8 cellular contexts compared by ENCODE assay signal in the genomic region with DNA sequence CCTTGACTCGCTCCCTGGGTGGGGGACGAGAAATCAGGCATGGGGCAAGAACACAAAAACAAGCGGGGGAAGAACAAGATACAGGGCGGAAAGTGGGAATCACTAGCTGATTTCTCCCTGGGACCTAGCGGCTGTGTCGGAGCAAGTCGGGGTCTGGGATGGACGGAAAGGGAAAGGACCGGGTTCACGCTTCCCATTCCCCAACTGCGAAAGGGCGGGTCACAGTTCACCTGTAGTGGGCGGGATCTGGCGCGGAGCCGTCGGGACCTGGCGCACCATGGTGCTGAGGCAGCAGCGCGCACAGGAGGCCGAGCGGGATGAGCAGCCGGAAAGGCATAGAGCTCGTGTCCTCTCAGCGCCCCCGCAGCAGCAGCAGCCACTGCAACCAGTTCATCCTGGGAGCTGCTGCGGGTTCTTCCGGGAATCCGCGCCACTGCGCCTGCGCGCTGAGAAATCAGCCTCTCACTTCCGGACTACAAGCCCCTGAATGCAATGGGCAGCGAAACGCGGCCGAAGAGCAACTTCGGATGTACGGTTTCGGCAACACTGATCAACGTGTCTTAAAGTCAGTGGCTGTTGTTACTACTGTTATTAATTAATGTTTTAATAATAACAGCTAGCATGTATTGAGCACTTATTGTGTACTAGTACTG. TPM values are rescaled to one million over a fixed set of nuclear protein-coding genes. Genes with fewer than 3 reads are reported as not detected.
DNase-seq lines count a peak whose midpoint lies in the region; ATAC-seq and TF ChIP-seq lines count a peak whose summit lies in the region.

Gene EDEM2 (minus strand): TSS at position 415 of the 653 bp plus-strand sequence. CDS start 78 bp downstream, at position 337.

- peak within 1 kb of the TSS; percentile 81 for H3K9ac ChIP-seq in SK-N-MC (ENCODE audit: insufficient read length)

- H3K4me1 ChIP-seq in gastroesophageal sphincter, result peaks cover 0 to 39% (median 14%) of the 10 kb centered on the region in 3 donors
- peaks cover 40 to 42% of the 10 kb centered on the region in 2 experiments for H3K4me1 ChIP-seq in neutrophil (ENCODE audit: control insufficient read depth in 1 of 2, insufficient read depth in 1 of 2, low read depth in 1 of 2, low read length in 1 of 2)

- TF ChIP-seq CTCF in HFFc6 (IDR thresholded peaks at IDR 0.05), result no peak
- TF ChIP-seq CTCF in gastroesophageal sphincter (IDR thresholded peaks at IDR 0.05), result peak in 1 of 4 experiments; percentile 30
- no peak for TF ChIP-seq CTCF in neutrophil (IDR thresholded peaks at IDR 0.05)
- no peak for TF ChIP-seq CTCF in subcutaneous adipose tissue (IDR thresholded peaks at IDR 0.05; ENCODE audit: low read depth)

- peak; percentile 61 to 62 for TF ChIP-seq POLR2A in gastroesophageal sphincter (IDR thresholded peaks at IDR 0.05)

- H3K27me3 Mint-ChIP-seq in HFFc6 (ENCODE audit: insufficient read depth), result no peaks in the 10 kb centered on the region
- H3K27me3 Mint-ChIP-seq in activated naive CD4-positive, alpha-beta T cell treated with anti-CD3 and anti-CD28 coated beads for 36 hours (ENCODE audit: low read depth), result no peaks in the 10 kb centered on the region

- peak within 1 kb of the TSS; percentile 95 for H3K27ac Mint-ChIP-seq in HFFc6
- H3K27ac Mint-ChIP-seq in activated naive CD4-positive, alpha-beta T cell treated with anti-CD3 and anti-CD28 coated beads for 36 hours, result peak within 1 kb of the TSS; percentile 86

- H3K9me3 ChIP-seq in SK-N-MC (ENCODE audit: low read depth, low read length) (no peaks in the 10 kb centered on the region), gastroesophageal sphincter (no peaks in the 10 kb centered on the region), neutrophil (no peaks in the 10 kb centered on the region)

- DNase-seq in GF-D8 (lab: John Stamatoyannopoulos, UW), result peak; percentile 87
- peak; percentile 96 for DNase-seq in HFFc6
- peak; percentile 79 for DNase-seq in NCI-H1048 (lab: John Stamatoyannopoulos, UW)
- peak; percentile 91 for DNase-seq in SK-N-MC (ENCODE audit: low read depth, low spot score)
- DNase-seq in activated naive CD4-positive, alpha-beta T cell treated with anti-CD3 and anti-CD28 coated beads for 36 hours, result peak; percentile 95

- 0 to 1% methylated on average over 8 to 27 of the region's 42 CpGs for WGBS in gastroesophageal sphincter (ENCODE audit: low coverage in 1 of 2), 2 donors

- no peaks in the 10 kb centered on the region for H3K9me3 Mint-ChIP-seq in HFFc6
- no peaks in the 10 kb centered on the region for H3K9me3 Mint-ChIP-seq in activated naive CD4-positive, alpha-beta T cell treated with anti-CD3 and anti-CD28 coated beads for 36 hours

- H3K36me3 ChIP-seq in SK-N-MC (ENCODE audit: insufficient read depth, low read length) (no peaks in the 10 kb centered on the region), gastroesophageal sphincter (peaks cover 0 to 28% of the 10 kb centered on the region in 2 donors), neutrophil (peaks cover 15% of the 10 kb centered on the region)

- H3K4me3 Mint-ChIP-seq in HFFc6, result peak within 1 kb of the TSS; percentile 98
- peak within 1 kb of the TSS; percentile 91 for H3K4me3 Mint-ChIP-seq in activated naive CD4-positive, alpha-beta T cell treated with anti-CD3 and anti-CD28 coated beads for 36 hours

- H3K27me3 ChIP-seq in gastroesophageal sphincter (no peaks in the 10 kb centered on the region), neutrophil (no peaks in the 10 kb centered on the region)

- ATAC-seq in gastroesophageal sphincter, result peak; percentile 90

- no peaks in the 10 kb centered on the region for H3K36me3 Mint-ChIP-seq in HFFc6 (ENCODE audit: low read depth)
- peaks cover 6% of the 10 kb centered on the region for H3K36me3 Mint-ChIP-seq in activated naive CD4-positive, alpha-beta T cell treated with anti-CD3 and anti-CD28 coated beads for 36 hours (ENCODE audit: low read depth)

- H3K27ac ChIP-seq in SK-N-MC, result no peak within 1 kb of the TSS
- H3K27ac ChIP-seq in gastroesophageal sphincter, result peak within 1 kb of the TSS; percentile 24 to 83 (median 80)
- peak within 1 kb of the TSS; percentile 90 for H3K27ac ChIP-seq in neutrophil

- intact Hi-C loops in activated naive CD4-positive, alpha-beta T cell treated with anti-CD3 and anti-CD28 coated beads for 36 hours (cut with micrococcal nuclease), result loop anchor here (1.0 to 10.0 kb wide), 8 partner anchors 54 to 1318 kb away; partner anchors contain the start of genes ACSS2, AHCY, GSS and MYH7B

- TF ChIP-seq EP300 in gastroesophageal sphincter (IDR thresholded peaks at IDR 0.05), result no peak

- H3K4me1 Mint-ChIP-seq in HFFc6 (ENCODE audit: low read depth), result peaks cover 40% of the 10 kb centered on the region
- peaks cover 23% of the 10 kb centered on the region for H3K4me1 Mint-ChIP-seq in activated naive CD4-positive, alpha-beta T cell treated with anti-CD3 and anti-CD28 coated beads for 36 hours (ENCODE audit: low read depth)

- CTCF ChIA-PET in activated naive CD4-positive, alpha-beta T cell treated with anti-CD3 and anti-CD28 coated beads for 36 hours (lab: Charles Lee), result interaction anchor here (0.5 to 2.3 kb wide), 14 partner anchors 19 to 458 kb away, joined by 3 to 23 read pairs (median 3); no protein-coding TSS in a partner anchor

- H3K4me3 ChIP-seq in SK-N-MC (peak within 1 kb of the TSS; percentile 85), gastroesophageal sphincter (peak within 1 kb of the TSS; percentile 76 to 81), neutrophil (ENCODE audit: low read depth in 1 of 2, low read length in 1 of 2) (peak within 1 kb of the TSS; percentile 78 to 97)

RNA-seq across cellular contexts. Expression of gene EDEM2, which starts in this region (rescaled TPM):
- 10 to 100 TPM; 29.5 to 33.3 (median 32.0) TPM for total RNA-seq in HFFc6 (2021; fragmentation: NEBNext Ultra II Directional; extraction: Animal tissue kit (Norgen Biotek cat#: 25700))
- total RNA-seq in activated naive CD4-positive, alpha-beta T cell treated with anti-CD3 and anti-CD28 coated beads for 36 hours, result 10 to 100 TPM; 15.5 to 15.8 TPM
- total RNA-seq in gastroesophageal sphincter (10 to 100 TPM; 11.2 to 18.9 (median 13.5) TPM), subcutaneous adipose tissue (10 to 100 TPM; 24.0 to 37.8 (median 31.6) TPM)
